In the genomic region with DNA sequence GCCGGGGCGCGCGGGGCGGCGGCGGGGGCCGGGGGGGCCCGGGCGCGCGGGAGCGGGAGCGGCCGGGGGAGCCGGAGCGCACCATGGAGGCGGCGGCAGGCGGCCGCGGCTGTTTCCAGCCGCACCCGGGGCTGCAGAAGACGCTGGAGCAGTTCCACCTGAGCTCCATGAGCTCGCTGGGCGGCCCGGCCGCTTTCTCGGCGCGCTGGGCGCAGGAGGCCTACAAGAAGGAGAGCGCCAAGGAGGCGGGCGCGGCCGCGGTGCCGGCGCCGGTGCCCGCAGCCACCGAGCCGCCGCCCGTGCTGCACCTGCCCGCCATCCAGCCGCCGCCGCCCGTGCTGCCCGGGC, we compare ENCODE assay signal across 8 cellular contexts. TPM values are rescaled to one million over a fixed set of nuclear protein-coding genes. Genes with fewer than 3 reads are reported as not detected.
A peak's percentile ranks its signal among the peaks of the same experiment; 100 is the strongest.
DNase-seq lines count a peak whose midpoint lies in the region; ATAC-seq and TF ChIP-seq lines count a peak whose summit lies in the region.

No MANE protein-coding gene starts in this region.

- BruUV-seq in OCI-LY7 (replicated peaks; lab: Mats Ljungman, UMichigan): no TSS peak

- no peaks in the 10 kb centered on the region for H3K36me3 ChIP-seq in GM06990 (ENCODE audit: control insufficient read depth, insufficient read depth, low read length)
- no peaks in the 10 kb centered on the region for H3K36me3 ChIP-seq in OCI-LY7 (ENCODE audit: insufficient read depth, low read length)
- H3K36me3 ChIP-seq in ectodermal cell (ENCODE audit: control insufficient read depth, insufficient read depth, low read length): no peaks in the 10 kb centered on the region

- DNase-seq in GM06990 (ENCODE audit: extremely low read depth, insufficient read length) (peak; percentile 58), OCI-LY7 (ENCODE audit: low spot score) (peak; percentile 33), DMS79 (lab: John Stamatoyannopoulos, UW) (no peak), midbrain (lab: John Stamatoyannopoulos, UW) (no peak)
- peak in 2 of 10 donors; percentile 34 to 43 for DNase-seq in naive thymus-derived CD8-positive, alpha-beta T cell

- H3K27me3 ChIP-seq in GM06990 (replicated peaks; ENCODE audit: control insufficient read depth, insufficient read depth, low read length) (no peaks in the 10 kb centered on the region; the same call in 1 of the 2 replicates), ectodermal cell (ENCODE audit: control insufficient read depth, insufficient read depth, low read length, poor library complexity, severe bottlenecking) (peaks cover 12% of the 10 kb centered on the region)

- peak overlapping the region in 9 of 10 donors; percentile 95 to 99 (median 98) for H3K27ac Mint-ChIP-seq in naive thymus-derived CD8-positive, alpha-beta T cell

- TF ChIP-seq CTCF in GM06990 (IDR thresholded peaks at IDR 0.05; ENCODE audit: insufficient read depth, low read length, poor library complexity, severe bottlenecking): no peak
- TF ChIP-seq CTCF in OCI-LY7 (conservative IDR thresholded peaks at IDR 0.05; ENCODE audit: low read length): no peak

- H3K27ac ChIP-seq in OCI-LY7 (ENCODE audit: low read depth, low read length, poor library complexity, severe bottlenecking): no peak overlapping the region
- H3K27ac ChIP-seq in ectodermal cell (ENCODE audit: insufficient read depth, low read depth, low read length, poor library complexity, severe bottlenecking): no peak overlapping the region

- peaks cover 0 to 8% (median 0%) of the 10 kb centered on the region in 3 donors for H3K36me3 Mint-ChIP-seq in naive thymus-derived CD8-positive, alpha-beta T cell

- H3K4me1 ChIP-seq in OCI-LY7 (ENCODE audit: insufficient read depth, low read length, poor library complexity, severe bottlenecking) (peaks cover 34% of the 10 kb centered on the region), ectodermal cell (ENCODE audit: control insufficient read depth, insufficient read depth, low read length) (peaks cover 35% of the 10 kb centered on the region)

- H2AFZ ChIP-seq in OCI-LY7 (ENCODE audit: low read length): no peak overlapping the region

- H3K4me1 Mint-ChIP-seq in naive thymus-derived CD8-positive, alpha-beta T cell: peaks cover 26 to 49% (median 36%) of the 10 kb centered on the region in 4 donors

- no peaks in the 10 kb centered on the region for H3K79me2 ChIP-seq in OCI-LY7 (ENCODE audit: insufficient read depth, low read depth, low read length)

- intact Hi-C loops in OCI-LY7 (cut with micrococcal nuclease; ENCODE audit: unreplicated experiment): no loop called here

- H3K4me3 ChIP-seq in GM06990 (replicated peaks; ENCODE audit: low read depth, low read length) (peak overlapping the region; percentile 71), OCI-LY7 (ENCODE audit: low read depth, low read length, poor library complexity, severe bottlenecking) (peak overlapping the region; percentile 61), ectodermal cell (ENCODE audit: insufficient read depth, low read depth, low read length) (peak overlapping the region; percentile 69)

- H3K9me3 ChIP-seq in OCI-LY7 (ENCODE audit: low read length) (no peaks in the 10 kb centered on the region), ectodermal cell (ENCODE audit: control insufficient read depth, low read length) (no peaks in the 10 kb centered on the region)

- H3K4me2 ChIP-seq in OCI-LY7 (ENCODE audit: low read length): peak overlapping the region; percentile 71

- CTCF ChIA-PET in OCI-LY7 (lab: Charles Lee; ENCODE audit: unreplicated experiment): no interaction called here

- WGBS in ectodermal cell, 2 experiments: 0% methylated on average over 53 of the region's 53 CpGs

- peak overlapping the region; percentile 95 to 100 (median 96) for H3K4me3 Mint-ChIP-seq in naive thymus-derived CD8-positive, alpha-beta T cell

- H3K27me3 Mint-ChIP-seq in naive thymus-derived CD8-positive, alpha-beta T cell: no peaks in the 10 kb centered on the region

- POLR2A ChIA-PET in OCI-LY7 (lab: Charles Lee): no interaction called here
- POLR2A ChIA-PET in naive thymus-derived CD8-positive, alpha-beta T cell (lab: Charles Lee): interaction anchor here (0.9 to 20.9 kb wide), 11 partner anchors 10 to 163 kb away, joined by 3 to 388 read pairs (median 8); a partner anchor contains a TSS

- H4K20me1 ChIP-seq in OCI-LY7 (ENCODE audit: insufficient read depth, low read length): no peaks in the 10 kb centered on the region

- no peaks in the 10 kb centered on the region for H3K9me3 Mint-ChIP-seq in naive thymus-derived CD8-positive, alpha-beta T cell

- no peak for ATAC-seq in naive thymus-derived CD8-positive, alpha-beta T cell
- no peak for ATAC-seq in GM18867 (IDR thresholded peaks at IDR 0.05; ENCODE audit: unreplicated experiment)
- no peak for ATAC-seq in HG03469 (IDR thresholded peaks at IDR 0.05; ENCODE audit: unreplicated experiment)

- H3K9me2 ChIP-seq in OCI-LY7 (ENCODE audit: insufficient read depth, low read length): no peaks in the 10 kb centered on the region

RNA-seq across cellular contexts. Expression of a gene that starts 0.5 kb away (rescaled TPM):
- 3.4 and 4.7 TPM in 2 replicates for total RNA-seq in OCI-LY7 (2014; rRNA removed; shearing (Covaris generic))
- 10.0 and 11.7 TPM in 2 replicates for total RNA-seq in OCI-LY7 (2022)
- polyA plus RNA-seq in ectodermal cell (2013, experiment 1 of 4): 43.0 TPM
- polyA plus RNA-seq in ectodermal cell (2013, experiment 2 of 4): 48.2 TPM
- 31.6 TPM for polyA plus RNA-seq in ectodermal cell (2013, experiment 3 of 4)
- 32.5 TPM for polyA plus RNA-seq in ectodermal cell (2013, experiment 4 of 4)
- 100 to 1,000 TPM in 1 of 2 experiments, 10 to 100 TPM in 1; 98.3 to 105 TPM for total RNA-seq in naive thymus-derived CD8-positive, alpha-beta T cell
- under 1 TPM; 0.30 to 0.80 (median 0.53) TPM for polyA plus RNA-seq in naive thymus-derived CD8-positive, alpha-beta T cell

RNA-seq across cellular contexts. Expression of a gene that starts 34.1 kb away (rescaled TPM):
- 25.7 and 47.4 TPM in 2 replicates for total RNA-seq in OCI-LY7 (2014; rRNA removed; shearing (Covaris generic))
- 55.4 and 55.7 TPM in 2 replicates for total RNA-seq in OCI-LY7 (2022)
- 98.8 TPM for polyA plus RNA-seq in ectodermal cell (2013, experiment 1 of 4)
- polyA plus RNA-seq in ectodermal cell (2013, experiment 2 of 4): 98.2 TPM
- polyA plus RNA-seq in ectodermal cell (2013, experiment 3 of 4): 98.2 TPM
- 102 TPM for polyA plus RNA-seq in ectodermal cell (2013, experiment 4 of 4)
- total RNA-seq in naive thymus-derived CD8-positive, alpha-beta T cell: 10 to 100 TPM; 39.4 to 49.3 TPM
- polyA plus RNA-seq in naive thymus-derived CD8-positive, alpha-beta T cell: 10 to 100 TPM; 70.1 to 76.6 (median 74.9) TPM

Comparison
In these comparisons a context has a peak if more than half of its experiments do, and no peak if none do; other contexts are left out.
1. DNase-seq: peak in GM06990 (single experiment) and OCI-LY7 (single experiment); none in DMS79 (single experiment) and midbrain (single experiment).
2. RNA of a gene that starts 0.5 kb away (total RNA-seq): 98.3 to 105 TPM in naive thymus-derived CD8-positive, alpha-beta T cell; 3.4 to 11.7 TPM in OCI-LY7; every median in the first group is over 4 times any median in the second.
3. Peak in every context shown above with its lines, with median percentiles within 50 percentile points of each other: H3K4me3 ChIP-seq.